15 cellular contexts compared by ENCODE assay signal in the genomic region with DNA sequence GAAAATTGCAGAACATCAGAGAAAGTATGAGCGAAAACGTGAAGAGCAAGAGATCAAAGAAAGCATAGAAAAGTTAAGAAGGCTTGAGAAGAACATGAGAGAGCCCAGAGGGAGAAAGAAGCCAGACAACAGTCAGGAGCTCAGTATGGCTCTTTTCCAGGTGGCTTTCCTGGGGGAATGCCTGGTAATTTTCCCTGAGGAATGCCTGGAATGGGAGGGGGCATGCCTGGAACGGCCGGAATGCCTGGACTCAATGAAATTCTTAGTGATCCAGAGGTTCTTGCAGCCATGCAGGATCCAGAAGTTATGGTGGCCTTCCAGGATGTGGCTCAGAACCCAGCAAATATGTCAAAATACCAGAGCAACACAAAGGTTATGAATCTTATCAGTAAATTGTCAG. TPM values are rescaled to one million over a fixed set of nuclear protein-coding genes. Genes with fewer than 3 reads are reported as not detected.
"Had no signal": no experiment of that assay in that cellular context is flagged by ENCODE, and none has a peak within 500 bp of the region (broad histone marks: within the 10 kb centered on the region; RNA-seq: fewer than 3 reads in every experiment).

No MANE protein-coding gene starts in this region.

RNA-seq across cellular contexts. Expression of gene RPEL1, which starts 29.3 kb away (rescaled TPM):
- total RNA-seq: activated CD4-positive, alpha-beta T cell treated with anti-CD3 and anti-CD28 coated beads for 36 hours; activated CD8-positive, alpha-beta memory T cell treated with anti-CD3 and anti-CD28 coated beads, Interleukin-2, amount 10 ng/mL, durations not matched to agents 7 days and 5 days; activated T-helper 2 cell treated with anti-CD3 and anti-CD28 coated beads, Interferon-gamma antibody, Interleukin-2, Interleukin-4, amounts not matched to agents 10 μg/mL and 5 μg/mL and 100 μg/mL, durations not matched to agents 14 hours and 24 hours and 36 hours; colonic mucosa; esophagus squamous epithelium; gastroesophageal sphincter; kidney; lower leg skin; myocyte; ovary; prostate gland; sigmoid colon; smooth muscle cell; upper lobe of left lung; vagina had no signal
